Comparison of ENCODE assay signal across 12 cellular contexts in the genomic region with DNA sequence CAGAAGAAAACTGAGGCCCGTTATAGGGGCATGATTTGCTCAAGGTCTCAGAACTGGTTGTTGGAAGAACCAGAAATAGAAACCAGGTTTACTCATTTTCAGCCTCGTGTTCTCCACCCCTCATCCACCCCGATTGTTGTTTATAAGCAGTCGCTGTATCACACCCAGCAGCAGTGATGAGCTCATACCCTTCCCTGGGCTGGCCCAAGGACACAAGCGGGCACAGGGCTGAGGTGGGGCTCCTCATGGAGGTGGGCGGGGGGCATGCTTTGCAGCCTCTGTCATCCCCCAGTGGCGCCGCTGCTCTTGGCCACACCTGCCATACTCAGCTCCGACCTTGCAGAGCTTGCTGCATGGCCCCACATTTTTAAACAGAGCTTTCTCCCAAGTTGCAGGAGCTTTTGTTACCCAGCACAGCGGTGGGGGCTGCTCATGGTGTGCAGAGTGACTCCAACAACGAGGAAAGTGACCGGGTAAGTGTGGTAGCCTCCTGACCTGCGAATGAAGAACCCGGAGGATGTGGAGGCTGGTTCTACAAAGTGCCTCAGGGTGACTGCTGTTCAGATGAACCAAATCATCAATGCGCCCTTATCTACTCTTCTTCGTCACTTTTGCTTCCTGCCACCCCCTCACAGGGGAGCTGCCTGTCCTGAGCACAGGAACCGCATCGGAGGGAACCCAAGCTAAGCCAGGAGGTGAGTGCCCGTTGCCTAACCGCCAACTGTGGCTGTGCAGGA.
DNase-seq lines count a peak whose midpoint lies in the region; ATAC-seq and FAIRE-seq lines count a peak whose summit lies in the region.
"Had no signal": no experiment of that assay in that cellular context is flagged by ENCODE, and none has a peak within 500 bp of the region (broad histone marks: within the 10 kb centered on the region; RNA-seq: fewer than 3 reads in every experiment).

No MANE protein-coding gene starts in this region.

- FAIRE-seq in urothelium cell line (lab: Jason Lieb, UNC): peak; percentile 48

- peak; percentile 77 to 82 for ATAC-seq in activated CD4-positive, CD25-positive, alpha-beta regulatory T cell treated with anti-CD3 and anti-CD28 coated beads, Interleukin-2, amount 50 U/mL, for 24 hours
- ATAC-seq in GM21786 (IDR thresholded peaks at IDR 0.05; ENCODE audit: unreplicated experiment) (no peak), GM19455 (IDR thresholded peaks at IDR 0.05; ENCODE audit: unreplicated experiment) (no peak)
- ATAC-seq: esophagus mucosa, heart left ventricle had no signal

- CTCF ChIA-PET in activated naive CD4-positive, alpha-beta T cell treated with anti-CD3 and anti-CD28 coated beads, Interleukin-2, amount 10 ng/mL, durations not matched to agents 7 days and 5 days (lab: Charles Lee): interaction anchor here (0.6 to 3.0 kb wide), 3 partner anchors 14 to 34 kb away, joined by 3 to 21 read pairs (median 3); no protein-coding TSS in a partner anchor

- no peaks in the 10 kb centered on the region for H3K36me3 Mint-ChIP-seq in activated naive CD4-positive, alpha-beta T cell treated with anti-CD3 and anti-CD28 coated beads, Interleukin-2, amount 10 ng/mL, durations not matched to agents 7 days and 5 days
- H3K36me3 Mint-ChIP-seq: mesothelial cell of epicardium had no signal

- H3K27me3 Mint-ChIP-seq in activated naive CD4-positive, alpha-beta T cell treated with anti-CD3 and anti-CD28 coated beads, Interleukin-2, amount 10 ng/mL, durations not matched to agents 7 days and 5 days: peaks cover 11% of the 10 kb centered on the region

- no peaks in the 10 kb centered on the region for H3K9me3 Mint-ChIP-seq in activated naive CD4-positive, alpha-beta T cell treated with anti-CD3 and anti-CD28 coated beads, Interleukin-2, amount 10 ng/mL, durations not matched to agents 7 days and 5 days
- H3K9me3 Mint-ChIP-seq: mesothelial cell of epicardium had no signal

- peak; percentile 44 for DNase-seq in stimulated activated CD4-positive, alpha-beta T cell treated with anti-CD3 and anti-CD28 coated beads, Interleukin-15, amount 100 ng/mL, for 24 hours
- no peak for DNase-seq in stimulated activated CD4-positive, alpha-beta T cell treated with anti-CD3 and anti-CD28 coated beads, Interleukin-12 subunit alpha, Interleukin-12 subunit beta, amount 100 ng/mL, for 4 hours
- DNase-seq in activated naive CD4-positive, alpha-beta T cell treated with anti-CD3 and anti-CD28 coated beads, Interleukin-2, amount 10 ng/mL, durations not matched to agents 7 days and 5 days: peak; percentile 26
- DNase-seq in urothelium cell line (ENCODE audit: low spot score) (peak; percentile 77), T1000 (lab: John Stamatoyannopoulos, UW) (no peak)
- DNase-seq: colonic mucosa, heart left ventricle had no signal

- peak overlapping the region; percentile 50 for H3K4me3 Mint-ChIP-seq in activated naive CD4-positive, alpha-beta T cell treated with anti-CD3 and anti-CD28 coated beads, Interleukin-2, amount 10 ng/mL, durations not matched to agents 7 days and 5 days
- H3K4me3 Mint-ChIP-seq: mesothelial cell of epicardium had no signal

- peak overlapping the region; percentile 83 for H3K27ac Mint-ChIP-seq in activated naive CD4-positive, alpha-beta T cell treated with anti-CD3 and anti-CD28 coated beads, Interleukin-2, amount 10 ng/mL, durations not matched to agents 7 days and 5 days
- H3K27ac Mint-ChIP-seq: mesothelial cell of epicardium had no signal

- H3K4me1 Mint-ChIP-seq in activated naive CD4-positive, alpha-beta T cell treated with anti-CD3 and anti-CD28 coated beads, Interleukin-2, amount 10 ng/mL, durations not matched to agents 7 days and 5 days: peaks cover 25% of the 10 kb centered on the region
- H3K4me1 Mint-ChIP-seq: mesothelial cell of epicardium had no signal

Comparison
In these comparisons a context has a peak if more than half of its experiments do, and no peak if none do; other contexts are left out.
1. DNase-seq: peak in stimulated activated CD4-positive, alpha-beta T cell treated with anti-CD3 and anti-CD28 coated beads, Interleukin-15, amount 100 ng/mL, for 24 hours (single experiment), activated naive CD4-positive, alpha-beta T cell treated with anti-CD3 and anti-CD28 coated beads, Interleukin-2, amount 10 ng/mL, durations not matched to agents 7 days and 5 days (single experiment) and urothelium cell line (single experiment); none in stimulated activated CD4-positive, alpha-beta T cell treated with anti-CD3 and anti-CD28 coated beads, Interleukin-12 subunit alpha, Interleukin-12 subunit beta, amount 100 ng/mL, for 4 hours (single experiment) and T1000 (single experiment).
2. ATAC-seq: peak in activated CD4-positive, CD25-positive, alpha-beta regulatory T cell treated with anti-CD3 and anti-CD28 coated beads, Interleukin-2, amount 50 U/mL, for 24 hours (2 of 2); none in GM21786 (single experiment) and GM19455 (single experiment).